14 cellular contexts compared by ENCODE assay signal in genomic region chr14:78291958-78292357, GRCh38.
A peak's percentile ranks its signal among the peaks of the same experiment; 100 is the strongest.
DNase-seq lines count a peak whose midpoint lies in the region; ATAC-seq and FAIRE-seq lines count a peak whose summit lies in the region.
"Had no signal": no experiment of that assay in that cellular context is flagged by ENCODE, and none has a peak within 500 bp of the region (broad histone marks: within the 10 kb centered on the region; RNA-seq: fewer than 3 reads in every experiment).

No MANE protein-coding gene starts in this region.

- FAIRE-seq in GM18507 (lab: Jason Lieb, UNC) = no peak
- FAIRE-seq: D721Med had no signal

- peak; percentile 2 for DNase-seq in GM18507 (ENCODE audit: extremely low spot score, insufficient read length, low read depth)
- peak; percentile 7 for DNase-seq in NCI-H1048 (lab: John Stamatoyannopoulos, UW)
- no peak for DNase-seq in foreskin melanocyte
- no peak for DNase-seq in NCI-H345 treated with DMSO at 0.1 percent for 48 hours (lab: John Stamatoyannopoulos, UW; ENCODE audit: unreplicated experiment)
- DNase-seq in activated gamma-delta T cell (lab: John Stamatoyannopoulos, UW) = no peak
- DNase-seq in SK-N-DZ (ENCODE audit: low spot score) = no peak
- DNase-seq: activated T-cell treated with anti-CD3 and anti-CD28 coated beads, Interleukin-2, amount 50 U/mL, for 1 hour; heart left ventricle; naive thymus-derived CD8-positive, alpha-beta T cell; SW 1271; uterus had no signal

- ATAC-seq in GM21367 (IDR thresholded peaks at IDR 0.05; ENCODE audit: unreplicated experiment) (peak; percentile 87), HG02970 (IDR thresholded peaks at IDR 0.05; ENCODE audit: low FRiP score, unreplicated experiment) (peak; percentile 64)
- ATAC-seq: heart left ventricle; naive thymus-derived CD8-positive, alpha-beta T cell had no signal

Comparison
In these comparisons a context has a peak if more than half of its experiments do, and no peak if none do; other contexts are left out.
1. DNase-seq: peak in GM18507 (single experiment) and NCI-H1048 (single experiment); none in foreskin melanocyte (single experiment), NCI-H345 treated with DMSO at 0.1 percent for 48 hours (single experiment), activated gamma-delta T cell (single experiment) and SK-N-DZ (single experiment).